8 cellular contexts compared by ENCODE assay signal in genomic region chr2:67397143-67397986, GRCh38. TPM values are rescaled to one million over a fixed set of nuclear protein-coding genes. Genes with fewer than 3 reads are reported as not detected.
DNase-seq lines count a peak whose midpoint lies in the region; TF ChIP-seq lines count a peak whose summit lies in the region.

Gene ETAA1, plus strand, starts transcription at chr2:67397333. Its CDS starts 116 bp downstream, at chr2:67397449.

- peak within 1 kb of the TSS; percentile 96 for H2AFZ ChIP-seq in MM.1S (ENCODE audit: low read length)
- peak within 1 kb of the TSS; percentile 88 for H2AFZ ChIP-seq in neural cell (ENCODE audit: low read depth, low read length)

- H3K36me3 ChIP-seq in H7 (replicated peaks; ENCODE audit: control insufficient read depth, insufficient read depth, low read length): peaks cover 2% of the 10 kb centered on the region; the same call in 1 of the 2 replicates
- H3K36me3 ChIP-seq in MM.1S (replicated peaks; ENCODE audit: insufficient read depth, low read length): no peaks in the 10 kb centered on the region; the same call in 1 of the 2 replicates
- H3K36me3 ChIP-seq in neural cell (ENCODE audit: insufficient read depth, low read length): no peaks in the 10 kb centered on the region
- no peaks in the 10 kb centered on the region for H3K36me3 ChIP-seq in stomach

- peaks cover 20% of the 10 kb centered on the region for H3K79me2 ChIP-seq in MM.1S (ENCODE audit: low read length)
- peaks cover 23% of the 10 kb centered on the region for H3K79me2 ChIP-seq in neural cell (replicated peaks; ENCODE audit: insufficient read depth, low read length)

- H3K4me1 ChIP-seq in MM.1S (ENCODE audit: low read length) (peaks cover 5% of the 10 kb centered on the region), stomach (peaks cover 0 to 43% (median 21%) of the 10 kb centered on the region in 4 donors)

- no peaks in the 10 kb centered on the region for H4K20me1 ChIP-seq in MM.1S (ENCODE audit: insufficient read depth, low read length)
- H4K20me1 ChIP-seq in neural cell (ENCODE audit: insufficient read depth): no peaks in the 10 kb centered on the region

- 0% methylated on average over 39 to 61 of the region's 61 CpGs for WGBS in stomach, 5 donors

- H3K27me3 ChIP-seq in H7 (ENCODE audit: control insufficient read depth, insufficient read depth, low read length): no peaks in the 10 kb centered on the region
- H3K27me3 ChIP-seq in MM.1S (replicated peaks; ENCODE audit: insufficient read depth, low read length): no peaks in the 10 kb centered on the region
- no peaks in the 10 kb centered on the region for H3K27me3 ChIP-seq in neural cell (ENCODE audit: insufficient read depth, low read depth, low read length)
- no peaks in the 10 kb centered on the region for H3K27me3 ChIP-seq in stomach

- H3K27ac ChIP-seq in MM.1S (ENCODE audit: low read length): peak within 1 kb of the TSS; percentile 89
- peak within 1 kb of the TSS; percentile 89 for H3K27ac ChIP-seq in neural cell (ENCODE audit: low read length)
- H3K27ac ChIP-seq in stomach: peak within 1 kb of the TSS; percentile 81 to 97 (median 97)

- peak in 1 of 4 donors; percentile 12 for TF ChIP-seq POLR2A in stomach (IDR thresholded peaks at IDR 0.05)

- H3K9ac ChIP-seq in MM.1S (ENCODE audit: low read length) (peak within 1 kb of the TSS; percentile 99), neural cell (ENCODE audit: low read length) (peak within 1 kb of the TSS; percentile 91)

- H3K4me3 ChIP-seq in H7 (ENCODE audit: insufficient read depth, low read depth, low read length) (peak within 1 kb of the TSS; percentile 92), MM.1S (ENCODE audit: low read length) (peak within 1 kb of the TSS; percentile 95), fibroblast of villous mesenchyme (ENCODE audit: low read depth, low read length) (peak within 1 kb of the TSS; percentile 91), neural cell (ENCODE audit: low read length) (peak within 1 kb of the TSS; percentile 83), stomach (peak within 1 kb of the TSS; percentile 92 to 97 (median 94))

- peak; percentile 48 for TF ChIP-seq RAD21 in neural cell (conservative IDR thresholded peaks at IDR 0.05)

- intact Hi-C loops in stomach (cut with DNase I; ENCODE audit: low total_unique reads): no loop called here

- H3K9me2 ChIP-seq in MM.1S (replicated peaks; ENCODE audit: insufficient read depth, low read length) (no peaks in the 10 kb centered on the region), neural cell (ENCODE audit: insufficient read depth, low read length) (no peaks in the 10 kb centered on the region)

- H3K9me3 ChIP-seq in MM.1S (replicated peaks; ENCODE audit: insufficient read depth, low read length) (no peaks in the 10 kb centered on the region), neural cell (ENCODE audit: low read length) (no peaks in the 10 kb centered on the region), stomach (no peaks in the 10 kb centered on the region)

- peak within 1 kb of the TSS; percentile 75 for H3K4me2 ChIP-seq in MM.1S (ENCODE audit: low read depth, low read length)
- peak within 1 kb of the TSS; percentile 60 for H3K4me2 ChIP-seq in neural cell (ENCODE audit: low read length)

- TF ChIP-seq EP300 in neural cell (conservative IDR thresholded peaks at IDR 0.05; ENCODE audit: poor library complexity, severe bottlenecking) (no peak), stomach (IDR thresholded peaks at IDR 0.05) (no peak)

- no peak for TF ChIP-seq CTCF in MM.1S (IDR thresholded peaks at IDR 0.05; ENCODE audit: low read length)
- TF ChIP-seq CTCF in fibroblast of villous mesenchyme (IDR thresholded peaks at IDR 0.05; ENCODE audit: insufficient read depth, low read depth, low read length): no peak
- no peak for TF ChIP-seq CTCF in neural cell (IDR thresholded peaks at IDR 0.05; ENCODE audit: poor library complexity, severe bottlenecking)
- no peak for TF ChIP-seq CTCF in stomach (IDR thresholded peaks at IDR 0.05)

- DNase-seq in ELF-1 (ENCODE audit: low read depth, low spot score) (peak; percentile 94), H7 (peak; percentile 93), MM.1S (peak; percentile 94), SIG-M5 (lab: John Stamatoyannopoulos, UW) (peak; percentile 29), fibroblast of villous mesenchyme (ENCODE audit: low read depth) (peak; percentile 92), stomach (peak; percentile 93)
- DNase-seq in activated gamma-delta T cell treated with anti-CD3 and anti-CD28 coated beads, Interleukin-2, amount 50 U/mL, for 16 hours (ENCODE audit: low read depth): peak; percentile 90

- H3F3A ChIP-seq in MM.1S (ENCODE audit: insufficient read depth, low read length) (no peaks in the 10 kb centered on the region), neural cell (ENCODE audit: insufficient read depth, low read length, poor library complexity, severe bottlenecking) (no peaks in the 10 kb centered on the region)

TF ChIP-seq in neural cell, 6 proteins besides CTCF, POLR2A, EP300 and RAD21:
- TF ChIP-seq POLR2AphosphoS5 (IDR thresholded peaks at IDR 0.05) (peak; percentile 93), EZH2 (IDR thresholded peaks at IDR 0.05; ENCODE audit: borderline replicate concordance, insufficient read depth, low read length, poor library complexity, severe bottlenecking) (no peak), SMC3 (conservative IDR thresholded peaks at IDR 0.05; ENCODE audit: poor library complexity) (no peak), TAF1 (IDR thresholded peaks at IDR 0.05; ENCODE audit: low read depth) (peak; percentile 98), MXI1 (conservative IDR thresholded peaks at IDR 0.05; ENCODE audit: poor library complexity, severe bottlenecking) (peak; percentile 68), REST (IDR thresholded peaks at IDR 0.05; ENCODE audit: borderline replicate concordance) (peak; percentile 96)

RNA-seq across cellular contexts. Expression of gene ETAA1, which starts in this region (rescaled TPM):
- 20.3 and 33.9 TPM in 2 replicates for total RNA-seq in H7 (2014; rRNA removed; shearing (Covaris generic))
- total RNA-seq in fibroblast of villous mesenchyme: 15.5 and 17.7 TPM in 2 replicates
- 18.9 and 24.9 TPM in 2 replicates for polyA plus RNA-seq in neural cell
- polyA minus RNA-seq in neural cell: 26.8 and 28.0 TPM in 2 replicates
- total RNA-seq in stomach: 10 to 100 TPM in 4 of 5 donors, 1 to 10 TPM in 1; 8.7 to 32.7 (median 17.5) TPM
- 1 to 10 TPM; 4.7 to 6.3 (median 4.8) TPM for polyA plus RNA-seq in stomach

Comparison
In these comparisons a context has a peak if more than half of its experiments do, and no peak if none do; other contexts are left out.
1. Peak in every context shown above with its lines: DNase-seq, H3K4me3 ChIP-seq and H3K27ac ChIP-seq.
2. DNase-seq: peak in every context shown above with its lines; median percentile 94 in ELF-1; 94 in MM.1S; 93 in H7; 93 in stomach; 92 in fibroblast of villous mesenchyme; 90 in activated gamma-delta T cell treated with anti-CD3 and anti-CD28 coated beads, Interleukin-2, amount 50 U/mL, for 16 hours; 29 in SIG-M5.